In genomic region chr16:71413341-71413740, GRCh38 we compare ENCODE assay signal across 16 cellular contexts. TPM values are rescaled to one million over a fixed set of nuclear protein-coding genes. Genes with fewer than 3 reads are reported as not detected.
"Had no signal": no experiment of that assay in that cellular context is flagged by ENCODE, and none has a peak within 500 bp of the region (broad histone marks: within the 10 kb centered on the region; RNA-seq: fewer than 3 reads in every experiment).

No MANE protein-coding gene starts in this region.

- H3K27ac Mint-ChIP-seq: activated CD4-positive, alpha-beta memory T cell treated with anti-CD3 and anti-CD28 coated beads, Interleukin-2, amount 10 ng/mL, durations not matched to agents 7 days and 5 days; activated CD4-positive, alpha-beta T cell treated with anti-CD3 and anti-CD28 coated beads for 36 hours; activated naive CD4-positive, alpha-beta T cell treated with anti-CD3 and anti-CD28 coated beads, Interleukin-2, amount 50 U/mL, for 72 hours; activated naive CD8-positive, alpha-beta T cell treated with anti-CD3 and anti-CD28 coated beads, Interleukin-2, amount 50 U/mL, for 24 hours; activated T-cell treated with anti-CD3 and anti-CD28 coated beads, Interleukin-2, amount 50 U/mL, for 72 hours; T-cell had no signal

- H3K9me3 Mint-ChIP-seq: activated CD4-positive, alpha-beta memory T cell treated with anti-CD3 and anti-CD28 coated beads, Interleukin-2, amount 10 ng/mL, durations not matched to agents 7 days and 5 days; activated naive CD4-positive, alpha-beta T cell treated with anti-CD3 and anti-CD28 coated beads, Interleukin-2, amount 50 U/mL, for 72 hours; activated naive CD8-positive, alpha-beta T cell treated with anti-CD3 and anti-CD28 coated beads, Interleukin-2, amount 50 U/mL, for 24 hours; activated T-cell treated with anti-CD3 and anti-CD28 coated beads, Interleukin-2, amount 50 U/mL, for 72 hours; T-cell had no signal

- H3K36me3 ChIP-seq: ascending aorta had no signal

- H3K4me1 ChIP-seq: ascending aorta had no signal

- H3K4me3 ChIP-seq: ascending aorta, body of pancreas, SK-N-MC had no signal

- H3K36me3 Mint-ChIP-seq: activated naive CD4-positive, alpha-beta T cell treated with anti-CD3 and anti-CD28 coated beads, Interleukin-2, amount 50 U/mL, for 72 hours; T-cell had no signal

- H3K4me3 Mint-ChIP-seq: activated CD4-positive, alpha-beta memory T cell treated with anti-CD3 and anti-CD28 coated beads, Interleukin-2, amount 10 ng/mL, durations not matched to agents 7 days and 5 days; activated CD4-positive, alpha-beta T cell treated with anti-CD3 and anti-CD28 coated beads for 36 hours; activated naive CD8-positive, alpha-beta T cell treated with anti-CD3 and anti-CD28 coated beads, Interleukin-2, amount 50 U/mL, for 24 hours; T-cell had no signal

- H3K27me3 ChIP-seq: ascending aorta, body of pancreas had no signal

- DNase-seq: NCI-H510A had no signal

- H3K4me1 Mint-ChIP-seq: activated CD4-positive, alpha-beta T cell treated with anti-CD3 and anti-CD28 coated beads for 36 hours had no signal

- H3K9me3 ChIP-seq: ascending aorta, body of pancreas had no signal

- H3K27ac ChIP-seq: ascending aorta, body of pancreas, SK-N-MC, VCaP had no signal

RNA-seq across cellular contexts. Expression of gene TLE7, which starts 28.5 kb away (rescaled TPM):
- total RNA-seq: activated CD4-positive, alpha-beta memory T cell treated with anti-CD3 and anti-CD28 coated beads, Interleukin-2, amount 10 ng/mL, durations not matched to agents 7 days and 5 days; activated CD4-positive, alpha-beta T cell treated with anti-CD3 and anti-CD28 coated beads for 36 hours; activated CD8-positive, alpha-beta memory T cell treated with anti-CD3 and anti-CD28 coated beads for 36 hours; activated naive CD4-positive, alpha-beta T cell treated with anti-CD3 and anti-CD28 coated beads, Interleukin-2, amount 50 U/mL, for 72 hours; activated T-cell treated with anti-CD3 and anti-CD28 coated beads, Interleukin-2, amount 50 U/mL, for 72 hours; ascending aorta; body of pancreas; bronchial epithelial cell; LHCN-M2; MCF 10A; Right ventricle myocardium inferior; T-cell had no signal

RNA-seq across cellular contexts. Expression of gene CALB2, which starts 54.8 kb away (rescaled TPM):
- total RNA-seq: activated CD4-positive, alpha-beta memory T cell treated with anti-CD3 and anti-CD28 coated beads, Interleukin-2, amount 10 ng/mL, durations not matched to agents 7 days and 5 days; activated CD4-positive, alpha-beta T cell treated with anti-CD3 and anti-CD28 coated beads for 36 hours; activated CD8-positive, alpha-beta memory T cell treated with anti-CD3 and anti-CD28 coated beads for 36 hours; activated naive CD4-positive, alpha-beta T cell treated with anti-CD3 and anti-CD28 coated beads, Interleukin-2, amount 50 U/mL, for 72 hours; activated T-cell treated with anti-CD3 and anti-CD28 coated beads, Interleukin-2, amount 50 U/mL, for 72 hours; T-cell had no signal
